Comparison of ENCODE assay signal across 1 cellular context in the genomic region with DNA sequence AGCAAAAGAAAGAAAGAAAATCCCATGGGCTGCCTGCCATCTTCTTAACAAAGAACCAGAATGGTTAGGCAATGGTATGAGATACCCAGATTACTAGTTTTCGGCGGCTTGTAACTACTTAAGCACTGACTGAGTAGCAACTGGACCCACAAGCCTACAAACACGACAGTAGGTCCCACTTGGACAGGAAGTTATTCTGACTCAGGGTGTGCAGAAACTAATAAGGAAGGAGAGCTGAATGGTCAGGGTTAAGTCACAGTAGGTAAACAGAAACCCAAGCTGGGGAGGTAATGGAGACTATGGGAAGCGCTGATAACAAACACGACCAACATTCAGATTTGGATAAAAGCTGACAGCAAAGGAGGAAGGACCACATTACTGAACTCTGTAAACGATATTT.
TF ChIP-seq lines count a peak whose summit lies in the region.

No MANE protein-coding gene starts in this region.

TF ChIP-seq in GM23338, 12 proteins besides CTCF, POLR2A, EP300 and RAD21 (continued from another document):
- TF ChIP-seq, protein P1, sequence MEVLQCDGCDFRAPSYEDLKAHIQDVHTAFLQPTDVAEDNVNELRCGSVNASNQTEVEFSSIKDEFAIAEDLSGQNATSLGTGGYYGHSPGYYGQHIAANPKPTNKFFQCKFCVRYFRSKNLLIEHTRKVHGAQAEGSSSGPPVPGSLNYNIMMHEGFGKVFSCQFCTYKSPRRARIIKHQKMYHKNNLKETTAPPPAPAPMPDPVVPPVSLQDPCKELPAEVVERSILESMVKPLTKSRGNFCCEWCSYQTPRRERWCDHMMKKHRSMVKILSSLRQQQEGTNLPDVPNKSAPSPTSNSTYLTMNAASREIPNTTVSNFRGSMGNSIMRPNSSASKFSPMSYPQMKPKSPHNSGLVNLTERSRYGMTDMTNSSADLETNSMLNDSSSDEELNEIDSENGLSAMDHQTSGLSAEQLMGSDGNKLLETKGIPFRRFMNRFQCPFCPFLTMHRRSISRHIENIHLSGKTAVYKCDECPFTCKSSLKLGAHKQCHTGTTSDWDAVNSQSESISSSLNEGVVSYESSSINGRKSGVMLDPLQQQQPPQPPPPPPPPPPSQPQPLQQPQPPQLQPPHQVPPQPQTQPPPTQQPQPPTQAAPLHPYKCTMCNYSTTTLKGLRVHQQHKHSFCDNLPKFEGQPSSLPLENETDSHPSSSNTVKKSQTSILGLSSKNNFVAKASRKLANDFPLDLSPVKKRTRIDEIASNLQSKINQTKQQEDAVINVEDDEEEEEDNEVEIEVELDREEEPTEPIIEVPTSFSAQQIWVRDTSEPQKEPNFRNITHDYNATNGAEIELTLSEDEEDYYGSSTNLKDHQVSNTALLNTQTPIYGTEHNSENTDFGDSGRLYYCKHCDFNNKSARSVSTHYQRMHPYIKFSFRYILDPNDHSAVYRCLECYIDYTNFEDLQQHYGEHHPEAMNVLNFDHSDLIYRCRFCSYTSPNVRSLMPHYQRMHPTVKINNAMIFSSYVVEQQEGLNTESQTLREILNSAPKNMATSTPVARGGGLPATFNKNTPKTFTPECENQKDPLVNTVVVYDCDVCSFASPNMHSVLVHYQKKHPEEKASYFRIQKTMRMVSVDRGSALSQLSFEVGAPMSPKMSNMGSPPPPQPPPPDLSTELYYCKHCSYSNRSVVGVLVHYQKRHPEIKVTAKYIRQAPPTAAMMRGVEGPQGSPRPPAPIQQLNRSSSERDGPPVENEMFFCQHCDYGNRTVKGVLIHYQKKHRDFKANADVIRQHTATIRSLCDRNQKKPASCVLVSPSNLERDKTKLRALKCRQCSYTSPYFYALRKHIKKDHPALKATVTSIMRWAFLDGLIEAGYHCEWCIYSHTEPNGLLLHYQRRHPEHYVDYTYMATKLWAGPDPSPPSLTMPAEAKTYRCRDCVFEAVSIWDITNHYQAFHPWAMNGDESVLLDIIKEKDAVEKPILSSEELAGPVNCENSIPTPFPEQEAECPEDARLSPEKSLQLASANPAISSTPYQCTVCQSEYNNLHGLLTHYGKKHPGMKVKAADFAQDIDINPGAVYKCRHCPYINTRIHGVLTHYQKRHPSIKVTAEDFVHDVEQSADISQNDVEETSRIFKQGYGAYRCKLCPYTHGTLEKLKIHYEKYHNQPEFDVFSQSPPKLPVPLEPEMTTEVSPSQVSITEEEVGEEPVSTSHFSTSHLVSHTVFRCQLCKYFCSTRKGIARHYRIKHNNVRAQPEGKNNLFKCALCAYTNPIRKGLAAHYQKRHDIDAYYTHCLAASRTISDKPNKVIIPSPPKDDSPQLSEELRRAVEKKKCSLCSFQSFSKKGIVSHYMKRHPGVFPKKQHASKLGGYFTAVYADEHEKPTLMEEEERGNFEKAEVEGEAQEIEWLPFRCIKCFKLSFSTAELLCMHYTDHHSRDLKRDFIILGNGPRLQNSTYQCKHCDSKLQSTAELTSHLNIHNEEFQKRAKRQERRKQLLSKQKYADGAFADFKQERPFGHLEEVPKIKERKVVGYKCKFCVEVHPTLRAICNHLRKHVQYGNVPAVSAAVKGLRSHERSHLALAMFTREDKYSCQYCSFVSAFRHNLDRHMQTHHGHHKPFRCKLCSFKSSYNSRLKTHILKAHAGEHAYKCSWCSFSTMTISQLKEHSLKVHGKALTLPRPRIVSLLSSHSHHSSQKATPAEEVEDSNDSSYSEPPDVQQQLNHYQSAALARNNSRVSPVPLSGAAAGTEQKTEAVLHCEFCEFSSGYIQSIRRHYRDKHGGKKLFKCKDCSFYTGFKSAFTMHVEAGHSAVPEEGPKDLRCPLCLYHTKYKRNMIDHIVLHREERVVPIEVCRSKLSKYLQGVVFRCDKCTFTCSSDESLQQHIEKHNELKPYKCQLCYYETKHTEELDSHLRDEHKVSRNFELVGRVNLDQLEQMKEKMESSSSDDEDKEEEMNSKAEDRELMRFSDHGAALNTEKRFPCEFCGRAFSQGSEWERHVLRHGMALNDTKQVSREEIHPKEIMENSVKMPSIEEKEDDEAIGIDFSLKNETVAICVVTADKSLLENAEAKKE (CRISPR knock-in tag; IDR thresholded peaks at IDR 0.05) = no peak
- TF ChIP-seq ETS1 (IDR thresholded peaks at IDR 0.05) (no peak), CREB1 (CRISPR knock-in tag; IDR thresholded peaks at IDR 0.05; ENCODE audit: low read depth) (no peak), POLR2AphosphoS5 (IDR thresholded peaks at IDR 0.05; ENCODE audit: low read depth) (no peak), EZH2phosphoT487 (IDR thresholded peaks at IDR 0.05; ENCODE audit: unreplicated experiment) (no peak), NANOG (IDR thresholded peaks at IDR 0.05; ENCODE audit: borderline replicate concordance) (no peak), REST (IDR thresholded peaks at IDR 0.05; ENCODE audit: unreplicated experiment) (no peak), JUNB (IDR thresholded peaks at IDR 0.05; ENCODE audit: unreplicated experiment) (no peak)
